Comparison of ENCODE assay signal across 8 cellular contexts in the genomic region with DNA sequence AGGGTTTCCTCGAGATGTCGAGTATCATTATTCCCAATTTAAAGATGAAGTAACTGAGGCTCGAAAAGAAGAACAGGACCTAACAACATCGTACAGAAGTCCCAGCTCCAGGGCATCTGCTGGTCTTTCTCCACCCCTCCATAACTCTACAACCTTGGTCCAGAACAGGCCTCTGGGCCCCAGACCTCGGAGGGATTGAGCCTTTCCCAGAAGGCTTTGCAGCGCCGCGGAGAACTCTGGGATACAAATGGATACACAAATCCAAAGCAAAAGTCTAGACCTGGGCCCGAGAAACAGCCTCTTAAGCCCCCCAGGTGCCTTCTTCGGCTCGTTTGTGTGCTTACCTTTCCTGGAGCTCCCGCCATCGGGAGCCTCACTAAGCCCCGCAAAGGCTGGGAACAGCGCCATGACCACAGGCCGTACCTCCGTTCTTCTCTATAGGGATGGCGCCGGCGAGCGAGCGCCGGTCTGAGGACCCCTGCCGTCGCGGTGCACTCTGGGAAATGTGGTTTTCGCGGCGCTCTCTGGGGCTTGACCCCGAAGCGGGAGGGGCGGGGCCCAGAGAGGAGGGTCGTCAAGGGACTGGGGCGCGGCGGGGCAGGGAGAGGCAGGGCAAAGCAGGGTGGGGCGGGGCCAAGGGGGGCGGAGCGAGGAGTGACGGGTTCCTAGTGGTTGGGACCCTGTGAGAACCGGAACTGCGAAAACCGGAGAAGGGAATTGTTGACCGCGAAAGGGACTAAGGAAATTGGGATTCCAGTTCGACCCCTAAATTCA. TPM values are rescaled to one million over a fixed set of nuclear protein-coding genes. Genes with fewer than 3 reads are reported as not detected.
DNase-seq lines count a peak whose midpoint lies in the region; ATAC-seq, FAIRE-seq and TF ChIP-seq lines count a peak whose summit lies in the region.

Gene NRDE2 (minus strand): TSS at position 445 of the 774 bp plus-strand sequence. CDS start 37 bp downstream, at position 408.

- WGBS in psoas muscle, 3 donors: 2 to 5% (median 3%) methylated on average over 46 of the region's 46 CpGs

- H3K36me3 ChIP-seq in right atrium auricular region (no peaks in the 10 kb centered on the region), psoas muscle (ENCODE audit: insufficient read depth in 1 of 2, low read depth in 1 of 2) (no peaks in the 10 kb centered on the region)

- intact Hi-C loops in T-helper 2 cell treated with Interferon-gamma antibody and Interleukin-4, amounts not matched to agents 100 ng/mL and 5 ng/mL, for 36 hours (cut with micrococcal nuclease): loop anchor here (1.0 kb wide), 4 partner anchors 52 to 427 kb away; partner anchors contain the start of gene PSMC1
- intact Hi-C loops in psoas muscle (cut with DNase I): loop anchor here (2.0 to 5.0 kb wide), 3 partner anchors 51 to 365 kb away; partner anchors contain the start of gene CALM1 (in 1 of the 2)

- DNase-seq in GM18507 (ENCODE audit: extremely low spot score, insufficient read length, low read depth) (peak; percentile 87), NCI-H1930 (lab: John Stamatoyannopoulos, UW) (peak; percentile 96 to 97), right atrium auricular region (ENCODE audit: low spot score) (peak; percentile 98), psoas muscle (peak; percentile 100), urothelium cell line (ENCODE audit: low spot score) (peak; percentile 92)

- H3K27ac ChIP-seq in angular gyrus (ENCODE audit: low read depth, low read length) (peak within 1 kb of the TSS; percentile 89), right atrium auricular region (peak within 1 kb of the TSS; percentile 87), psoas muscle (peak within 1 kb of the TSS; percentile 88)

- peak; percentile 93 for ATAC-seq in HG02973 (IDR thresholded peaks at IDR 0.05; ENCODE audit: unreplicated experiment)
- peak; percentile 98 to 100 (median 100) for ATAC-seq in psoas muscle

- H3K27me3 ChIP-seq in right atrium auricular region (no peaks in the 10 kb centered on the region), psoas muscle (ENCODE audit: insufficient read depth in 3 of 3, low read length in 2 of 3) (peaks cover 0 to 14% (median 0%) of the 10 kb centered on the region in 3 donors)

- TF ChIP-seq CTCF in right atrium auricular region (IDR thresholded peaks at IDR 0.05) (peak in 1 of 2 donors; percentile 25), psoas muscle (IDR thresholded peaks at IDR 0.05) (no peak)

- FAIRE-seq in GM18507 (lab: Jason Lieb, UNC) (peak; percentile 96), urothelium cell line (lab: Jason Lieb, UNC) (no peak)

- H3K4me3 ChIP-seq in right atrium auricular region (peak within 1 kb of the TSS; percentile 70 to 73), psoas muscle (peak within 1 kb of the TSS; percentile 76)

- H3K4me1 ChIP-seq in right atrium auricular region (peaks cover 0 to 9% of the 10 kb centered on the region in 2 donors), psoas muscle (peaks cover 12% of the 10 kb centered on the region)

- H3K9me3 ChIP-seq in right atrium auricular region (no peaks in the 10 kb centered on the region), psoas muscle (no peaks in the 10 kb centered on the region)

RNA-seq across cellular contexts. Expression of gene NRDE2, which starts in this region (rescaled TPM):
- 21.4 and 23.9 TPM in 2 replicates for total RNA-seq in T-helper 2 cell treated with Interferon-gamma antibody and Interleukin-4, amounts not matched to agents 100 ng/mL and 5 ng/mL, for 36 hours
- total RNA-seq in right atrium auricular region: 1 to 10 TPM; 5.9 to 6.9 TPM
- 10 to 100 TPM; 11.0 to 21.8 (median 12.8) TPM for total RNA-seq in psoas muscle
- polyA plus RNA-seq in psoas muscle: 1 to 10 TPM; 5.8 to 8.7 (median 6.4) TPM

Comparison
In these comparisons a context has a peak if more than half of its experiments do, and no peak if none do; other contexts are left out.
1. Peak in every context shown above with its lines: DNase-seq, ATAC-seq, H3K4me3 ChIP-seq and H3K27ac ChIP-seq.